In the genomic region with DNA sequence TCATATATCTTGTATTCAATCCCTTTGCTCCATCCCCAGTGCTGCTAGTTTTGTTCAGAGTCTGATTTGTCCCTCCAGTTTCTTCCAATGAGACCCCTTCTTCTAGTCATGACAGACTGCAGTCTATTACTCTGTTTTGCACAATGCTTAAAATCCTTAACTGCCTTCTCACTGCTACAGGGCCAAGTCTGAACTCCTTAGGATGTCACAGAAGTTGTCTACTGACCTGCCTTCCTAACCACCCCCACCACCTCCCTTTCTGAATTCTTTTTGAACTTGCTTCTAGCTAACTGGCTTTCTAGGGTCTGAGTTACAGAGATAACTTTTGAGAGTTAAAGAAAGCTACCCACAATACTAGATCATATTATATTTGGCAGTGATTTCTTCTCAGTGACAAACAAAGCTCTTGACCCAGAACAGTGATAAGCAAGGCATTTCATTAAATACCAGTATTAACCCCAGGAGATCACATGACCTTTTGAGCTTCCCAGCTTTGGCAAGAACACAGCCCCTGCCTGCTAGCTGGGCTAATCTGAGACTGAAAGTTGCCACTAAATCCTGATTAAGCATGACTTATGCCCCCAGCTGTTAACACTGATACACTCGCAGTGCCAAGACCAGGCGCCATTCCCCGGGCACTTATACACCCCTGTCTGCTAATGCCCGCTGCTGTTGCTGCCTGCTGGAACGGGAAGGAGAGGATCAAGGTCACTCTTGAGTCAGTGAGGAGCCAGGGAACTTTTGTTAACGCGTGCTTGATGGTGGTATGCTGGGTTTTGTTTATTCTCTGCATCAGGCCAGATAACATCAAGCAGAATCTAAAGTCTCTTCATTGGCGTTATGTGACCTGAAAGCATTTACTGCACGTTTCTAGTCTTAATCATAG, we compare ENCODE assay signal across 9 cellular contexts. TPM values are rescaled to one million over a fixed set of nuclear protein-coding genes. Genes with fewer than 3 reads are reported as not detected.
DNase-seq lines count a peak whose midpoint lies in the region; ATAC-seq and TF ChIP-seq lines count a peak whose summit lies in the region.
"Had no signal": no experiment of that assay in that cellular context is flagged by ENCODE, and none has a peak within 500 bp of the region (broad histone marks: within the 10 kb centered on the region; RNA-seq: fewer than 3 reads in every experiment).

No MANE protein-coding gene starts in this region.

- peak overlapping the region; percentile 60 for H3K27ac ChIP-seq in ACC112 (ENCODE audit: low read depth, low read length)
- H3K27ac ChIP-seq in fibroblast of lung (ENCODE audit: insufficient read depth, low read length), result peak overlapping the region; percentile 60

- H3K79me2 ChIP-seq in ACC112 (ENCODE audit: control insufficient read depth, insufficient read depth, low read length, unreplicated experiment), result no peaks in the 10 kb centered on the region
- no peaks in the 10 kb centered on the region for H3K79me2 ChIP-seq in fibroblast of lung (ENCODE audit: control insufficient read depth, insufficient read depth, low read length)

- H3K36me3 ChIP-seq in ACC112 (ENCODE audit: insufficient read depth, low read length), result no peaks in the 10 kb centered on the region
- H3K36me3 ChIP-seq in fibroblast of lung (ENCODE audit: control insufficient read depth, insufficient read depth, low read length), result no peaks in the 10 kb centered on the region

- DNase-seq in NCI-H226 (peak; percentile 26), fibroblast of lung (ENCODE audit: low read depth in 2 of 2) (peak; percentile 47 to 50), myocyte (ENCODE audit: low read depth) (peak; percentile 87), NCI-H1436 (lab: John Stamatoyannopoulos, UW) (no peak), left colon (no peak), GOT3 (lab: John Stamatoyannopoulos, UW) (no peak)
- DNase-seq: PC-3 had no signal

- intact Hi-C loops in left colon (cut with DNase I, micrococcal nuclease), result no loop called here

- H3K4me2 ChIP-seq in fibroblast of lung (ENCODE audit: extremely low read depth, insufficient read depth, low read length), result peak overlapping the region; percentile 67

- TF ChIP-seq CTCF in fibroblast of lung (conservative IDR thresholded peaks at IDR 0.05 in 1 of 2, IDR thresholded peaks at IDR 0.05 in 1 of 2; ENCODE audit: low read depth in 1 of 2, low read length in 2 of 2), result no peak

- ATAC-seq in left colon (no peak), HG02852 (IDR thresholded peaks at IDR 0.05; ENCODE audit: unreplicated experiment) (no peak)
- ATAC-seq: PC-3 had no signal

- H3K9me3 ChIP-seq in fibroblast of lung (ENCODE audit: control insufficient read depth, insufficient read depth, low read depth, low read length), result no peaks in the 10 kb centered on the region

- H3K9ac ChIP-seq in fibroblast of lung (ENCODE audit: insufficient read depth, low read length), result no peak overlapping the region

- H2AFZ ChIP-seq in ACC112 (ENCODE audit: low read length, unreplicated experiment) (peak overlapping the region; percentile 96), fibroblast of lung (ENCODE audit: low read length) (peak overlapping the region; percentile 71)

- H4K20me1 ChIP-seq in fibroblast of lung (ENCODE audit: control insufficient read depth, extremely low read depth, insufficient read depth, low read length), result no peaks in the 10 kb centered on the region

- H3K4me3 ChIP-seq in ACC112 (ENCODE audit: low read depth, low read length), result peak overlapping the region; percentile 77
- H3K4me3 ChIP-seq in fibroblast of lung (replicated peaks in 1 of 4; ENCODE audit: control extremely low read depth in 1 of 4, insufficient read depth in 1 of 4, low read depth in 3 of 4, low read length in 4 of 4), result peak overlapping the region in 3 of 4 experiments; percentile 32 to 52 (median 50)

- H3K27me3 ChIP-seq in ACC112 (ENCODE audit: insufficient read depth, low read length) (no peaks in the 10 kb centered on the region), fibroblast of lung (ENCODE audit: control insufficient read depth, insufficient read depth, low read length) (no peaks in the 10 kb centered on the region)

- peaks cover 34% of the 10 kb centered on the region for H3K4me1 ChIP-seq in ACC112 (ENCODE audit: control insufficient read depth, insufficient read depth, low read length, unreplicated experiment)
- peaks cover 9% of the 10 kb centered on the region for H3K4me1 ChIP-seq in fibroblast of lung (ENCODE audit: control insufficient read depth, extremely low read depth, insufficient read depth, low read length)

RNA-seq across cellular contexts. Expression of gene ADAMTSL1, which starts 36.4 kb away (rescaled TPM):
- total RNA-seq in fibroblast of lung, result 11.6 and 27.9 TPM in 2 replicates
- polyA plus RNA-seq in fibroblast of lung, result 19.3 and 48.4 TPM in 2 replicates
- 12.5 and 30.9 TPM in 2 replicates for polyA plus RNA-seq in fibroblast of lung (2012)
- polyA minus RNA-seq in fibroblast of lung (ENCODE audit: low replicate concordance), result 36.2 and 101 TPM in 2 replicates
- 21.2 and 32.6 TPM in 2 replicates for total RNA-seq in myocyte
- polyA plus RNA-seq in myocyte (2012), result 47.1 TPM
- total RNA-seq in left colon, result 10 to 100 TPM; 13.5 to 18.9 TPM

Comparison
In these comparisons a context has a peak if more than half of its experiments do, and no peak if none do; other contexts are left out.
1. DNase-seq: peak in NCI-H226 (single experiment), fibroblast of lung (2 of 2) and myocyte (single experiment); none in NCI-H1436 (single experiment), left colon (0 of 2) and GOT3 (single experiment).